Comparison of ENCODE assay signal across 1 cellular context in the genomic region with DNA sequence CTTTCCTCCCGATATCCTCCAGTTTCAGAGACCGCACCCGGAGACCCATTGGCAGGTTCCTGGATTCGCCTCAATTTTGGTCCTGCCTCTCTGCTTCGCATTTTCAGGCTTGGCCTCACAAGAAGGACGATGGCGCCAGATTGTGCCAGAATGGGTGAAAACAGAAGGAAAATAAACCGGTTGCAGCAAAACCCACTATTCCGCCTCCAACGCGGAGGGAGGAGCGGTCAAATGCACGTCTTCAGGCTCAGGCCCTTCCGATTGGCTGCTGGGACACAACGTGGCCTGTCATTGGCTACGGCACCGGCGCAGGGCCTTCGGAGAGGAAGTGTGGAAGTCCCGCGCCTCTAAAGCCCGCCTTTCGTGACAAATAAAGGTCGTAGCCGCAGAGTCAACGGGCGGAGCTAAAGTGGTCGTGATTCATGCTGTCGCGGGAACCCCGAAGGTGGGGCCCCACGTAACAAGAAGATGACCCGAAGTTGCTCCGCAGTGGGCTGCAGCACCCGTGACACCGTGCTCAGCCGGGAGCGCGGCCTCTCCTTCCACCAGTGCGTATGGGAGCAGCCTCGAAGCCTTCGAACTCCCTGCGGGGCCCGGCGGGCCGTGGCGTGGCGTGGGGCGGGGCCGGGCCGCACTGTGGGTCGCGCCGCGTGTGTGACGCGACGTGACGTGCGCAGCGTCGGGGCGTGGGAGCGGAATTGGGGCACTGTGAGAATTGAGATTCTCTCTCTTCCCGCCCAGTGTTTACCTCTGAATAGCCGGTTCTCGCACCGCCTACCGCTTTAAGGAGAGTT.
TF ChIP-seq lines count a peak whose summit lies in the region.

A gene with protein sequence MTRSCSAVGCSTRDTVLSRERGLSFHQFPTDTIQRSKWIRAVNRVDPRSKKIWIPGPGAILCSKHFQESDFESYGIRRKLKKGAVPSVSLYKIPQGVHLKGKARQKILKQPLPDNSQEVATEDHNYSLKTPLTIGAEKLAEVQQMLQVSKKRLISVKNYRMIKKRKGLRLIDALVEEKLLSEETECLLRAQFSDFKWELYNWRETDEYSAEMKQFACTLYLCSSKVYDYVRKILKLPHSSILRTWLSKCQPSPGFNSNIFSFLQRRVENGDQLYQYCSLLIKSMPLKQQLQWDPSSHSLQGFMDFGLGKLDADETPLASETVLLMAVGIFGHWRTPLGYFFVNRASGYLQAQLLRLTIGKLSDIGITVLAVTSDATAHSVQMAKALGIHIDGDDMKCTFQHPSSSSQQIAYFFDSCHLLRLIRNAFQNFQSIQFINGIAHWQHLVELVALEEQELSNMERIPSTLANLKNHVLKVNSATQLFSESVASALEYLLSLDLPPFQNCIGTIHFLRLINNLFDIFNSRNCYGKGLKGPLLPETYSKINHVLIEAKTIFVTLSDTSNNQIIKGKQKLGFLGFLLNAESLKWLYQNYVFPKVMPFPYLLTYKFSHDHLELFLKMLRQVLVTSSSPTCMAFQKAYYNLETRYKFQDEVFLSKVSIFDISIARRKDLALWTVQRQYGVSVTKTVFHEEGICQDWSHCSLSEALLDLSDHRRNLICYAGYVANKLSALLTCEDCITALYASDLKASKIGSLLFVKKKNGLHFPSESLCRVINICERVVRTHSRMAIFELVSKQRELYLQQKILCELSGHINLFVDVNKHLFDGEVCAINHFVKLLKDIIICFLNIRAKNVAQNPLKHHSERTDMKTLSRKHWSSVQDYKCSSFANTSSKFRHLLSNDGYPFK (plus strand): TSS at position 401 of the 794 bp plus-strand sequence. CDS start 68 bp downstream, at position 469.

TF ChIP-seq in HepG2, 621 proteins besides CTCF, POLR2A, EP300 and RAD21 (continued from another document and continues in another):
- TF ChIP-seq, protein P1, sequence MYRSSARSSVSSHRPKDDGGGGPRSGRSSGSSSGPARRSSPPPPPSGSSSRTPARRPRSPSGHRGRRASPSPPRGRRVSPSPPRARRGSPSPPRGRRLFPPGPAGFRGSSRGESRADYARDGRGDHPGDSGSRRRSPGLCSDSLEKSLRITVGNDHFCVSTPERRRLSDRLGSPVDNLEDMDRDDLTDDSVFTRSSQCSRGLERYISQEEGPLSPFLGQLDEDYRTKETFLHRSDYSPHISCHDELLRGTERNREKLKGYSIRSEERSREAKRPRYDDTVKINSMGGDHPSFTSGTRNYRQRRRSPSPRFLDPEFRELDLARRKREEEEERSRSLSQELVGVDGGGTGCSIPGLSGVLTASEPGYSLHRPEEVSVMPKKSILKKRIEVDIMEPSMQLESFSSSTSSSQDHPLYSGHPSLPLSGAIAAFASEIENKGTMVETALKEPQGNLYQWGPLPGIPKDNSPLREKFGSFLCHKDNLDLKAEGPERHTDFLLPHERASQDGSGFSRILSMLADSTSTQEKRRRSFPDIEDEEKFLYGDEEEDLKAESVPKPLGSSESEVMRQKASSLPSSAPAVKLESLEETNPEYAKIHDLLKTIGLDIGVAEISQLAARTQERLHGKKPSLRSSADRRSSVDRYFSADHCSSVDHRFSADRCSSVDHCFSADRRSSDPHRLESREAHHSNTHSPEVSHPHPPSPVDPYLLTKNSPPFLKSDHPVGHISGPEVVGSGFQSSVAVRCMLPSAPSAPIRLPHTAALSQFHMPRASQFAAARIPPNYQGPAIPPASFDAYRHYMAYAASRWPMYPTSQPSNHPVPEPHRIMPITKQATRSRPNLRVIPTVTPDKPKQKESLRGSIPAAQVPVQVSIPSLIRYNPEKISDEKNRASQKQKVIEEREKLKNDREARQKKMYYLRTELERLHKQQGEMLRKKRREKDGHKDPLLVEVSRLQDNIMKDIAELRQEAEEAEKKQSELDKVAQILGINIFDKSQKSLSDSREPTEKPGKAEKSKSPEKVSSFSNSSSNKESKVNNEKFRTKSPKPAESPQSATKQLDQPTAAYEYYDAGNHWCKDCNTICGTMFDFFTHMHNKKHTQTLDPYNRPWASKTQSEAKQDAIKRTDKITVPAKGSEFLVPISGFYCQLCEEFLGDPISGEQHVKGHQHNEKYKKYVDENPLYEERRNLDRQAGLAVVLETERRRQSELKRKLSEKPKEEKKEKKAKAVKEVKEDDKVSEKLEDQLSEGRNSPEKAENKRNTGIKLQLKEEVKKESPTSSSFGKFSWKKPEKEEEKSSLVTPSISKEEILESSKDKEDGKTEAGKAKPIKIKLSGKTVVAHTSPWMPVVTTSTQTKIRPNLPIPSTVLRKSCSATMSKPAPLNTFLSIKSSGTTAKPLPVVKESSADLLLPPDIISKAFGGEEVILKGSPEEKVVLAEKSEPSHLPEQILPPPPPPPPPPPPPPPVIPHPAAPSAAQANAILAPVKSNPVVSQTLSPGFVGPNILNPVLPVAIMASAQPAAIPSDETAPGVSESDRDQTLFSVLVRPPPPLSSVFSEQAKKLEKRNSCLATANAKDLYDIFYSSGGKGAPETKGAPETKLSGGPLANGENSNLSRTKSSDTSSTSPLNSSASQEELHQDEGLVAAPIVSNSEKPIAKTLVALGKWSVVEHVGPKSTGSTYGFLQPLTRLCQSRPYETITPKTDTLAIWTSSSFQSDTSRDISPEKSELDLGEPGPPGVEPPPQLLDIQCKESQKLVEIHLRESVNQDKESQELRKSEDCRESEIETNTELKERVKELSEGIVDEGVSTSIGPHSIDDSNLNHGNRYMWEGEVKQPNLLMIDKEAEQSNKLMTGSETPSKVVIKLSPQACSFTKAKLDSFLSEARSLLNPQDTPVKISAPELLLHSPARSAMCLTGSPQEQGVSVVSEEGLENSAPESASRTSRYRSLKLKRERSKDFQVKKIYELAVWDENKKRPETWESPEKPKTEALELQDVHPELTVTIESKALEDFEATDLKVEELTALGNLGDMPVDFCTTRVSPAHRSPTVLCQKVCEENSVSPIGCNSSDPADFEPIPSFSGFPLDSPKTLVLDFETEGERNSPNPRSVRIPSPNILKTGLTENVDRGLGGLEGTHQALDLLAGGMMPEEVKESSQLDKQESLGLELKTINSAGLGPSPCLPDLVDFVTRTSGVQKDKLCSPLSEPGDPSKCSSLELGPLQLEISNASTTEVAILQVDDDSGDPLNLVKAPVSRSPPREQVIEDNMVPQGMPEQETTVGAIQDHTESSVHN (CRISPR knock-in tag; IDR thresholded peaks at IDR 0.05) = no peak
- TF ChIP-seq ZNF232 (CRISPR knock-in tag; IDR thresholded peaks at IDR 0.05; ENCODE audit: borderline replicate concordance) (no peak), ZFP91 (CRISPR knock-in tag; IDR thresholded peaks at IDR 0.05; ENCODE audit: borderline replicate concordance) (peak; percentile 98), MIXL1 (CRISPR knock-in tag; IDR thresholded peaks at IDR 0.05) (0 out of 2 replicates have a peak, but pooled peaks have one; percentile 37), KDM1A (CRISPR knock-in tag; IDR thresholded peaks at IDR 0.05) (peak; percentile 34; the same call in 1 of the 2 replicates), MAF1 (CRISPR knock-in tag; IDR thresholded peaks at IDR 0.05; ENCODE audit: borderline replicate concordance) (no peak; the same call in 1 of the 2 replicates), ZNF687 (CRISPR knock-in tag; IDR thresholded peaks at IDR 0.05) (peak; percentile 97), ZNF205 (CRISPR knock-in tag; IDR thresholded peaks at IDR 0.05) (0 out of 2 replicates have a peak, but pooled peaks have one; percentile 1), ZBTB8A (CRISPR knock-in tag; IDR thresholded peaks at IDR 0.05; ENCODE audit: borderline replicate concordance, low read depth) (no peak; the same call in 1 of the 2 replicates), KDM3A (CRISPR knock-in tag; IDR thresholded peaks at IDR 0.05; ENCODE audit: low read depth) (no peak), HMG20B (CRISPR knock-in tag; conservative IDR thresholded peaks at IDR 0.05) (no peak), ESRRA (CRISPR knock-in tag; IDR thresholded peaks at IDR 0.05; ENCODE audit: low read depth) (no peak), TMF1 (CRISPR knock-in tag; IDR thresholded peaks at IDR 0.05; ENCODE audit: low read depth) (peak; percentile 73; the same call in 1 of the 2 replicates), ATRX (CRISPR knock-in tag; IDR thresholded peaks at IDR 0.05; ENCODE audit: borderline replicate concordance) (no peak), ZNF737 (CRISPR knock-in tag; IDR thresholded peaks at IDR 0.05; ENCODE audit: borderline replicate concordance) (no peak), ZBTB43 (CRISPR knock-in tag; conservative IDR thresholded peaks at IDR 0.05) (peak; percentile 67)
- TF ChIP-seq, protein P2, sequence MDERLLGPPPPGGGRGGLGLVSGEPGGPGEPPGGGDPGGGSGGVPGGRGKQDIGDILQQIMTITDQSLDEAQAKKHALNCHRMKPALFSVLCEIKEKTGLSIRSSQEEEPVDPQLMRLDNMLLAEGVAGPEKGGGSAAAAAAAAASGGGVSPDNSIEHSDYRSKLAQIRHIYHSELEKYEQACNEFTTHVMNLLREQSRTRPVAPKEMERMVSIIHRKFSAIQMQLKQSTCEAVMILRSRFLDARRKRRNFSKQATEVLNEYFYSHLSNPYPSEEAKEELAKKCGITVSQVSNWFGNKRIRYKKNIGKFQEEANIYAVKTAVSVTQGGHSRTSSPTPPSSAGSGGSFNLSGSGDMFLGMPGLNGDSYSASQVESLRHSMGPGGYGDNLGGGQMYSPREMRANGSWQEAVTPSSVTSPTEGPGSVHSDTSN (CRISPR knock-in tag; IDR thresholded peaks at IDR 0.05) = 0 out of 2 replicates have a peak, but pooled peaks have one; percentile 46
- TF ChIP-seq, protein P3, sequence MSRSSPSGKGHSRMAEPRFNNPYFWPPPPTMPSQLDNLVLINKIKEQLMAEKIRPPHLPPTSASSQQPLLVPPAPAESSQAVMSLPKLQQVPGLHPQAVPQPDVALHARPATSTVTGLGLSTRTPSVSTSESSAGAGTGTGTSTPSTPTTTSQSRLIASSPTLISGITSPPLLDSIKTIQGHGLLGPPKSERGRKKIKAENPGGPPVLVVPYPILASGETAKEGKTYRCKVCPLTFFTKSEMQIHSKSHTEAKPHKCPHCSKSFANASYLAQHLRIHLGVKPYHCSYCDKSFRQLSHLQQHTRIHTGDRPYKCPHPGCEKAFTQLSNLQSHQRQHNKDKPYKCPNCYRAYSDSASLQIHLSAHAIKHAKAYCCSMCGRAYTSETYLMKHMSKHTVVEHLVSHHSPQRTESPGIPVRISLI (CRISPR knock-in tag; IDR thresholded peaks at IDR 0.05; ENCODE audit: borderline replicate concordance) = no peak
- TF ChIP-seq, protein P4, sequence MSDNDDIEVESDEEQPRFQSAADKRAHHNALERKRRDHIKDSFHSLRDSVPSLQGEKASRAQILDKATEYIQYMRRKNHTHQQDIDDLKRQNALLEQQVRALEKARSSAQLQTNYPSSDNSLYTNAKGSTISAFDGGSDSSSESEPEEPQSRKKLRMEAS (IDR thresholded peaks at IDR 0.05) = peak; percentile 86
